ENCODE assay signal across 8 cellular contexts in the genomic region with DNA sequence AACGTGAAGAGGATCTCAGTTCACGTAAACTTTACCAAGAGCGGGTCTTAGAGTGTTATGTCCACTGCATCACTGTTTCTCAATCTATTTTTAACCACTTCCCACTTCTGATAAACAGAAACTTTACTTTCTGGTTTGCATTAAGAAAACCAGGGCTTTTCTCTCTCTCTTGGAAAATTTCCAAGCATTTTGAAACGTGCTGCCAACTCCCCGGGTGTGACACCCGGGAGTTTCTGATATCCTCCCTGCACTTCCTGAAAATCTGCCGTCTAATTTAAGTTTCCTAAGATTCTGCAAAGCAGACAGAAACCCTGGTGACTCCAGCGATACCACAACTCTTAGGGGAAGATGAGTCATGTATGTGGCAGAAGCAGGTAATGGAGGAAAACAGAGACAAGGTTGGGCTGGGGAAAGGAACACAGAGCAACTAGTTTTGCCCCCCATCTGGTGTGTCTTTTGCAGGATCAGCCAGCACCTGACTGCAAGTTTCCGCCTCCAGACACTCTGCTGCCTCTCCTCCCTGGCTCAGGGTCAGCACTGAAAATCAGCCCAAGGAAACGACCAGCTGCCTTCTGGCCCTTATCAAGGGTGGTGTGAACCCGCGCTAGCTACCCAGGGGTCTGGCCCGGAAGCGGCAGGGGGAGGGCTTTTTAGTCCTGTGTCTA. TPM values are rescaled to one million over a fixed set of nuclear protein-coding genes. Genes with fewer than 3 reads are reported as not detected.
A peak's percentile ranks its signal among the peaks of the same experiment; 100 is the strongest.
DNase-seq lines count a peak whose midpoint lies in the region; FAIRE-seq and TF ChIP-seq lines count a peak whose summit lies in the region.

No MANE protein-coding gene starts in this region.

- no peaks in the 10 kb centered on the region for H3K79me2 ChIP-seq in keratinocyte (ENCODE audit: control insufficient read depth, insufficient read depth, low read length)

- no peak overlapping the region for H3K4me3 ChIP-seq in keratinocyte (ENCODE audit: control insufficient read depth in 2 of 3, extremely low read depth in 1 of 3, insufficient read depth in 2 of 3, low read depth in 1 of 3, low read length in 3 of 3)
- H3K4me3 ChIP-seq in transverse colon, result peak overlapping the region in 1 of 4 donors; percentile 17

- peaks cover 4% of the 10 kb centered on the region for H3K9me3 Mint-ChIP-seq in activated naive CD4-positive, alpha-beta T cell treated with anti-CD3 and anti-CD28 coated beads, Interleukin-2, amount 10 ng/mL, durations not matched to agents 7 days and 5 days

- peak; percentile 85 for FAIRE-seq in keratinocyte (lab: Jason Lieb, UNC)

- in situ Hi-C loops in transverse colon (cut with MboI; ENCODE audit: low pct_ligation_motif_present in 1 of 4, low pct_unique_long_range_greater_than_20kb in 1 of 4, low sequenced_read_pairs in 3 of 4), result no loop called here
- in situ Hi-C loops in G401 (cut with HindIII; ENCODE audit: low sequenced_read_pairs), result no loop called here

- TF ChIP-seq CTCF in C4-2B (conservative IDR thresholded peaks at IDR 0.05) (no peak), keratinocyte (optimal IDR thresholded peaks at IDR 0.05 in 1 of 3, IDR thresholded peaks at IDR 0.05 in 1 of 3, conservative IDR thresholded peaks at IDR 0.05 in 1 of 3; ENCODE audit: extremely low read depth in 1 of 3, insufficient read depth in 2 of 3, low read length in 3 of 3) (no peak), transverse colon (IDR thresholded peaks at IDR 0.05) (no peak)

- no peaks in the 10 kb centered on the region for H4K20me1 ChIP-seq in keratinocyte (ENCODE audit: control insufficient read depth, extremely low read depth, insufficient read depth, low read length)

- intact Hi-C loops in transverse colon (cut with DNase I; ENCODE audit: low total_unique reads), result no loop called here

- H3K27ac ChIP-seq in C4-2B (peak overlapping the region; percentile 66), keratinocyte (ENCODE audit: control insufficient read depth, insufficient read depth, low read length) (no peak overlapping the region), transverse colon (peak overlapping the region; percentile 79 to 87 (median 85))

- H3K9ac ChIP-seq in keratinocyte (ENCODE audit: control insufficient read depth, extremely low read depth, insufficient read depth, low read length), result no peak overlapping the region

- no peaks in the 10 kb centered on the region for H3K9me3 ChIP-seq in keratinocyte (ENCODE audit: control insufficient read depth, low read depth, low read length)
- H3K9me3 ChIP-seq in transverse colon, result no peaks in the 10 kb centered on the region

- H3K4me1 ChIP-seq in keratinocyte (ENCODE audit: control insufficient read depth, extremely low read depth, insufficient read depth, low read length) (peaks cover 8% of the 10 kb centered on the region), transverse colon (peaks cover 21 to 40% (median 23%) of the 10 kb centered on the region in 4 donors)

- CTCF ChIA-PET in activated naive CD4-positive, alpha-beta T cell treated with anti-CD3 and anti-CD28 coated beads, Interleukin-2, amount 10 ng/mL, durations not matched to agents 7 days and 5 days (lab: Charles Lee), result no interaction called here

- H3K27me3 ChIP-seq in keratinocyte (ENCODE audit: control insufficient read depth, extremely low read depth, insufficient read depth, low read length), result peaks cover 6% of the 10 kb centered on the region
- no peaks in the 10 kb centered on the region for H3K27me3 ChIP-seq in transverse colon

- dilution Hi-C loops in keratinocyte (cut with MboI; ENCODE audit: extremely low pct_ligation_motif_present, low sequenced_read_pairs), result no loop called here

- H3K36me3 Mint-ChIP-seq in activated naive CD4-positive, alpha-beta T cell treated with anti-CD3 and anti-CD28 coated beads, Interleukin-2, amount 10 ng/mL, durations not matched to agents 7 days and 5 days, result peaks cover 3% of the 10 kb centered on the region

- H3K4me2 ChIP-seq in keratinocyte (ENCODE audit: control insufficient read depth, extremely low read depth, insufficient read depth, low read depth, low read length), result peak overlapping the region; percentile 47

- DNase-seq in HPDE6-E6E7 (ENCODE audit: extremely low spot score) (peak; percentile 70), keratinocyte (ENCODE audit: low read depth, low spot score) (no peak), transverse colon (peak; percentile 46), NCI-H2196 treated with DMSO at 0.1 percent for 48 hours (lab: John Stamatoyannopoulos, UW; ENCODE audit: unreplicated experiment) (no peak), NCI-H82 treated with DMSO at 0.1 percent for 48 hours (lab: John Stamatoyannopoulos, UW; ENCODE audit: unreplicated experiment) (no peak), G401 (ENCODE audit: low spot score) (no peak)
- peak; percentile 44 for DNase-seq in activated naive CD4-positive, alpha-beta T cell treated with anti-CD3 and anti-CD28 coated beads, Interleukin-2, amount 10 ng/mL, durations not matched to agents 7 days and 5 days

- H3K27ac Mint-ChIP-seq in activated naive CD4-positive, alpha-beta T cell treated with anti-CD3 and anti-CD28 coated beads, Interleukin-2, amount 10 ng/mL, durations not matched to agents 7 days and 5 days, result peak overlapping the region; percentile 17

- no peaks in the 10 kb centered on the region for H3K9me1 ChIP-seq in keratinocyte (ENCODE audit: control insufficient read depth, extremely low read depth, insufficient read depth, low read length)

- TF ChIP-seq EP300 in transverse colon (IDR thresholded peaks at IDR 0.05; ENCODE audit: low read depth), result no peak

- H2AFZ ChIP-seq in keratinocyte (ENCODE audit: control insufficient read depth, low read length), result no peak overlapping the region

- 0 to 7% methylated on average over 9 to 14 of the region's 14 CpGs for WGBS in transverse colon (ENCODE audit: low coverage in 1 of 2), 2 donors

- H3K27me3 Mint-ChIP-seq in activated naive CD4-positive, alpha-beta T cell treated with anti-CD3 and anti-CD28 coated beads, Interleukin-2, amount 10 ng/mL, durations not matched to agents 7 days and 5 days, result peaks cover 80% of the 10 kb centered on the region

- TF ChIP-seq POLR2A in transverse colon (IDR thresholded peaks at IDR 0.05), result no peak

- H3K36me3 ChIP-seq in keratinocyte (ENCODE audit: control insufficient read depth in 2 of 2, extremely low read depth in 1 of 2, insufficient read depth in 2 of 2, low read length in 2 of 2) (no peaks in the 10 kb centered on the region), transverse colon (no peaks in the 10 kb centered on the region)

- peak overlapping the region; percentile 2 for H3K4me3 Mint-ChIP-seq in activated naive CD4-positive, alpha-beta T cell treated with anti-CD3 and anti-CD28 coated beads, Interleukin-2, amount 10 ng/mL, durations not matched to agents 7 days and 5 days

- H3K4me1 Mint-ChIP-seq in activated naive CD4-positive, alpha-beta T cell treated with anti-CD3 and anti-CD28 coated beads, Interleukin-2, amount 10 ng/mL, durations not matched to agents 7 days and 5 days, result peaks cover 28% of the 10 kb centered on the region

RNA-seq across cellular contexts. Expression of a gene that starts 11.4 kb away (rescaled TPM):
- polyA plus RNA-seq in keratinocyte, result not detected in 3 replicates
- 0.70 TPM for polyA plus RNA-seq in keratinocyte (2011; ENCODE audit: low read depth)
- polyA plus RNA-seq in keratinocyte (2011; cell fraction: cytosol; rRNA removed), result not detected in 2 replicates
- not detected in 2 replicates for polyA plus RNA-seq in keratinocyte (2011; cell fraction: nucleus; rRNA removed)
- polyA plus RNA-seq in keratinocyte (2012; ENCODE audit: low replicate concordance), result 0.24 TPM in 1 of 2 replicates, not detected in the other
- not detected in 3 replicates for polyA minus RNA-seq in keratinocyte
- not detected for polyA minus RNA-seq in keratinocyte (2011; cell fraction: cytosol; rRNA and poly(A)+ RNA removed)
- polyA minus RNA-seq in keratinocyte (2011; cell fraction: nucleus; rRNA and poly(A)+ RNA removed), result not detected in 2 replicates
- 1 to 10 TPM in 1 of 4 donors, under 1 TPM in 1, not detected in 2; 0.32 to 2.2 TPM for total RNA-seq in transverse colon
- total RNA-seq in G401 (2014; rRNA removed; shearing (Covaris generic)), result not detected in 2 replicates

RNA-seq across cellular contexts. Expression of a gene that starts 53.7 kb away (rescaled TPM):
- 53.5 to 188 TPM (median 85.4 TPM) in 3 replicates for polyA plus RNA-seq in keratinocyte
- 146 TPM for polyA plus RNA-seq in keratinocyte (2011; ENCODE audit: low read depth)
- polyA plus RNA-seq in keratinocyte (2011; cell fraction: cytosol; rRNA removed), result 64.3 and 97.4 TPM in 2 replicates
- 69.1 and 104 TPM in 2 replicates for polyA plus RNA-seq in keratinocyte (2011; cell fraction: nucleus; rRNA removed)
- 70.9 and 947 TPM in 2 replicates for polyA plus RNA-seq in keratinocyte (2012; ENCODE audit: low replicate concordance)
- 16.1 to 36.4 TPM (median 35.0 TPM) in 3 replicates for polyA minus RNA-seq in keratinocyte
- polyA minus RNA-seq in keratinocyte (2011; cell fraction: cytosol; rRNA and poly(A)+ RNA removed), result 26.7 TPM
- 20.2 and 28.7 TPM in 2 replicates for polyA minus RNA-seq in keratinocyte (2011; cell fraction: nucleus; rRNA and poly(A)+ RNA removed)
- total RNA-seq in transverse colon, result not detected
- total RNA-seq in G401 (2014; rRNA removed; shearing (Covaris generic)), result not detected in 2 replicates

Comparison
In these comparisons a context has a peak if more than half of its experiments do, and no peak if none do; other contexts are left out.
1. DNase-seq: peak in HPDE6-E6E7 (single experiment), activated naive CD4-positive, alpha-beta T cell treated with anti-CD3 and anti-CD28 coated beads, Interleukin-2, amount 10 ng/mL, durations not matched to agents 7 days and 5 days (single experiment) and transverse colon (single experiment); none in keratinocyte (single experiment), NCI-H2196 treated with DMSO at 0.1 percent for 48 hours (single experiment), NCI-H82 treated with DMSO at 0.1 percent for 48 hours (single experiment) and G401 (single experiment).